In the genomic region with DNA sequence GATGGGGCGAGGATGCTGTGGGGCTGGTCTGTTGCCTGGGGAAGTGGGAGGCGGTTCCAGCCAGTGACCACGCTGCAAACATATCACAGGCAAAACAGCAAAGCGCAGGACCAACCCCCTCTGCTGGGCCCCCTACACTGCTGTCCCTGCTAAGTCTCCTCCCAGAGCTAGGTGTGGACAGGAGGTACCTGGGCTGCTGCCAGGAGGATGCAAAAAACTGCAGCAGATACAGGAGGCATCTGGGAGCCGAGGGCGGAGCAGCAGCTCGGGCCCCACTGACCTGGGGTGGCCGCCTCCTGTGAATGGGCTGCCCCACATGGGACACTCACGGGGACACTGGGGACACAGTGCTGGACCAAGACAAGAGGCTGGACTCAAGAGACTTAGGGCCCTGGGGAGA, we compare ENCODE assay signal across 17 cellular contexts. TPM values are rescaled to one million over a fixed set of nuclear protein-coding genes. Genes with fewer than 3 reads are reported as not detected.
DNase-seq lines count a peak whose midpoint lies in the region; ATAC-seq, FAIRE-seq and TF ChIP-seq lines count a peak whose summit lies in the region.
"Had no signal": no experiment of that assay in that cellular context is flagged by ENCODE, and none has a peak within 500 bp of the region (broad histone marks: within the 10 kb centered on the region; RNA-seq: fewer than 3 reads in every experiment).

No MANE protein-coding gene starts in this region.

- H4K20me1 ChIP-seq in H1 (replicated peaks in 1 of 2; ENCODE audit: control insufficient read depth in 1 of 2, insufficient read depth in 2 of 2, low read length in 2 of 2): no peaks in the 10 kb centered on the region

- H3K4me3 ChIP-seq in H1 (ENCODE audit: extremely low read depth in 1 of 4, insufficient read depth in 2 of 4, low read depth in 3 of 4, low read length in 4 of 4) (no peak overlapping the region), neuronal stem cell (ENCODE audit: low read length in 2 of 2) (no peak overlapping the region), coronary artery (no peak overlapping the region)
- no peak overlapping the region for H3K4me3 ChIP-seq in effector memory CD4-positive, alpha-beta T cell (ENCODE audit: insufficient read depth, low read depth, low read length, poor library complexity, severe bottlenecking)
- H3K4me3 ChIP-seq: PC-9, SK-N-MC had no signal

- DNase-seq in Right ventricle myocardium superior: peak; percentile 35
- no peak for DNase-seq in left cardiac atrium
- DNase-seq in H1 (ENCODE audit: low read depth in 1 of 2, low spot score in 2 of 2): no peak
- DNase-seq in neuronal stem cell (ENCODE audit: low spot score): no peak
- DNase-seq in effector memory CD4-positive, alpha-beta T cell: no peak
- no peak for DNase-seq in RCC 7860 (ENCODE audit: low spot score)
- no peak for DNase-seq in coronary artery (ENCODE audit: low spot score)
- DNase-seq: DMS79, GF-D8, NCI-H1436 treated with DMSO at 0.1 percent for 48 hours, NCI-H187 treated with DMSO at 0.1 percent for 48 hours, NCI-H524 treated with DMSO at 0.1 percent for 48 hours, SIG-M5 had no signal

- H3K4ac ChIP-seq in H1 (replicated peaks; ENCODE audit: insufficient read length, low read depth, low read length) (no peak overlapping the region), neuronal stem cell (ENCODE audit: low read length) (no peak overlapping the region)

- H2AFZ ChIP-seq in H1 (ENCODE audit: low read length): no peak overlapping the region
- no peak overlapping the region for H2AFZ ChIP-seq in neuronal stem cell (ENCODE audit: low read length)
- H2AFZ ChIP-seq: PC-9 had no signal

- no peak for TF ChIP-seq EP300 in H1 (IDR thresholded peaks at IDR 0.05; ENCODE audit: borderline replicate concordance in 1 of 2, low read depth in 2 of 2, low read length in 2 of 2)

- intact Hi-C loops in Right ventricle myocardium superior (cut with DNase I): loop anchor here (2.0 to 5.0 kb wide), 2 partner anchors 272 to 310 kb away; a partner anchor contains a TSS
- intact Hi-C loops in left cardiac atrium (cut with DNase I): loop anchor here in 1 of 2 donors (1.0 to 10.0 kb wide), 3 partner anchors 174 to 311 kb away; no protein-coding TSS in a partner anchor

- H2BK120ac ChIP-seq in H1 (replicated peaks; ENCODE audit: low read depth, low read length) (no peak overlapping the region), neuronal stem cell (ENCODE audit: low read depth, low read length) (no peak overlapping the region)

- FAIRE-seq in H1 (lab: Jason Lieb, UNC): no peak
- no peak for FAIRE-seq in RCC 7860 (lab: Jason Lieb, UNC)
- FAIRE-seq: H54 had no signal

- H3K18ac ChIP-seq in H1 (ENCODE audit: extremely low read depth, low read length): no peak overlapping the region
- H3K18ac ChIP-seq in neuronal stem cell (ENCODE audit: low read length): peak overlapping the region; percentile 25

- H3K4me2 ChIP-seq in H1 (ENCODE audit: insufficient read depth in 1 of 2, low read depth in 2 of 2, low read length in 2 of 2): no peak overlapping the region
- no peak overlapping the region for H3K4me2 ChIP-seq in neuronal stem cell (ENCODE audit: insufficient read depth, low read length, poor library complexity, severe bottlenecking)
- H3K4me2 ChIP-seq: PC-9 had no signal

- H3K14ac ChIP-seq in H1 (ENCODE audit: insufficient read length) (no peak overlapping the region), neuronal stem cell (ENCODE audit: low read length) (no peak overlapping the region)

- H3K36me3 ChIP-seq in H1 (ENCODE audit: control insufficient read depth in 2 of 4, insufficient read depth in 4 of 4, low read length in 3 of 4) (no peaks in the 10 kb centered on the region), neuronal stem cell (replicated peaks in 1 of 2; ENCODE audit: control insufficient read depth in 2 of 2, insufficient read depth in 2 of 2, low read length in 2 of 2) (no peaks in the 10 kb centered on the region)
- no peaks in the 10 kb centered on the region for H3K36me3 ChIP-seq in effector memory CD4-positive, alpha-beta T cell (ENCODE audit: control insufficient read depth, insufficient read depth, low read length)

- H2BK12ac ChIP-seq in H1 (ENCODE audit: low read depth, low read length) (no peak overlapping the region), neuronal stem cell (ENCODE audit: low read length) (no peak overlapping the region)

- WGBS in H1 (ENCODE audit: extremely low coverage in 1 of 2, insufficient coverage in 1 of 2, insufficient read length in 1 of 2, insufficient replicate concordance in 2 of 2, low coverage in 1 of 2, low lambda C conversion rate in 2 of 2, missing lambda C conversion rate in 1 of 2), 2 experiments: 81% methylated on average over 9 of the region's 9 CpGs; no CpG with 5 or more reads in 1 of the 2 experiments
- no CpG with 5 or more reads among the region's 9 CpGs for WGBS in neuronal stem cell (ENCODE audit: extremely low coverage in 2 of 2, insufficient read length in 2 of 2, insufficient replicate concordance in 1 of 2), 2 donors

- CTCF ChIA-PET in H1 (lab: Charles Lee; ENCODE audit: partially characterized antibody): interaction anchor here (0.6 to 10.0 kb wide), 44 partner anchors 9 to 843 kb away, joined by 3 to 131 read pairs (median 4); a partner anchor contains a TSS

- H3K23ac ChIP-seq in H1 (ENCODE audit: insufficient read length) (no peak overlapping the region), neuronal stem cell (ENCODE audit: low read depth, low read length, poor library complexity) (no peak overlapping the region)

- H2BK15ac ChIP-seq in H1 (ENCODE audit: low read length) (no peak overlapping the region), neuronal stem cell (ENCODE audit: low read length) (peak overlapping the region; percentile 4)

- no peak overlapping the region for H3K56ac ChIP-seq in H1 (replicated peaks; ENCODE audit: insufficient read length, low read depth, low read length)

- H4K91ac ChIP-seq in H1 (replicated peaks; ENCODE audit: insufficient read length, low read length) (no peak overlapping the region), neuronal stem cell (ENCODE audit: low read depth, low read length, poor library complexity) (no peak overlapping the region)

- peaks cover 0 to 4% (median 2%) of the 10 kb centered on the region in 4 experiments; a peak in 2 of 7 replicates for H3K4me1 ChIP-seq in H1 (replicated peaks in 1 of 4; ENCODE audit: control insufficient read depth in 3 of 4, insufficient read depth in 4 of 4, low read length in 3 of 4)
- peaks cover 0 to 3% of the 10 kb centered on the region in 2 donors for H3K4me1 ChIP-seq in neuronal stem cell (ENCODE audit: control insufficient read depth in 2 of 2, insufficient read depth in 1 of 2, low read depth in 1 of 2, low read length in 2 of 2)
- no peaks in the 10 kb centered on the region for H3K4me1 ChIP-seq in effector memory CD4-positive, alpha-beta T cell (ENCODE audit: control insufficient read depth, insufficient read depth, low read length, poor library complexity, severe bottlenecking)

- H4K5ac ChIP-seq in H1 (ENCODE audit: insufficient read length, low read depth, low read length): no peak overlapping the region

- TF ChIP-seq RAD21 in H1 (IDR thresholded peaks at IDR 0.05 in 1 of 2, conservative IDR thresholded peaks at IDR 0.05 in 1 of 2; ENCODE audit: low read depth in 2 of 2, low read length in 2 of 2): no peak

- TF ChIP-seq POLR2A in H1 (IDR thresholded peaks at IDR 0.05; ENCODE audit: control extremely low read depth in 1 of 2, low read depth in 2 of 2, low read length in 2 of 2): no peak

- H3K79me1 ChIP-seq in H1 (ENCODE audit: low read depth, low read length) (no peaks in the 10 kb centered on the region), neuronal stem cell (ENCODE audit: low read depth, low read length) (peaks cover 4% of the 10 kb centered on the region)

- H2AK5ac ChIP-seq in H1 (ENCODE audit: low read depth, low read length) (peak overlapping the region; percentile 27; the same call in 1 of the 2 replicates), neuronal stem cell (ENCODE audit: low read depth, low read length) (peak overlapping the region; percentile 53)

- H3K23me2 ChIP-seq in H1 (ENCODE audit: low read depth, low read length): no peaks in the 10 kb centered on the region

- H3K9me3 ChIP-seq in H1 (ENCODE audit: insufficient read depth in 2 of 2, low read depth in 1 of 2, low read length in 1 of 2) (peaks cover 0 to 4% of the 10 kb centered on the region in 2 experiments; a peak in 1 of 4 replicates), neuronal stem cell (replicated peaks in 1 of 2; ENCODE audit: control insufficient read depth in 2 of 2, insufficient read depth in 1 of 2, low read depth in 1 of 2, low read length in 2 of 2) (peaks cover 4 to 25% of the 10 kb centered on the region in 2 donors)
- H3K9me3 ChIP-seq in effector memory CD4-positive, alpha-beta T cell (ENCODE audit: control insufficient read depth, low read length): peaks cover 4% of the 10 kb centered on the region

- no peaks in the 10 kb centered on the region for H3K79me2 ChIP-seq in H1 (ENCODE audit: control insufficient read depth in 1 of 2, insufficient read depth in 2 of 2, low read length in 2 of 2)

- no peak overlapping the region for H2BK5ac ChIP-seq in H1 (ENCODE audit: low read depth, low read length)
- H2BK5ac ChIP-seq in neuronal stem cell (ENCODE audit: low read length): no peak overlapping the region

- POLR2A ChIA-PET in H1 (lab: Charles Lee; ENCODE audit: partially characterized antibody): interaction anchor here (0.9 kb wide), 1 partner anchor 310 kb away, joined by 3 read pairs; a partner anchor contains a TSS

- H3K27ac ChIP-seq in H1 (ENCODE audit: low read depth, low read length) (no peak overlapping the region), neuronal stem cell (replicated peaks; ENCODE audit: low read length) (no peak overlapping the region), coronary artery (no peak overlapping the region)
- no peak overlapping the region for H3K27ac ChIP-seq in effector memory CD4-positive, alpha-beta T cell (ENCODE audit: insufficient read depth, low read length, poor library complexity, severe bottlenecking)
- H3K27ac ChIP-seq: HL-60, PC-9, SK-N-MC had no signal

- no peak overlapping the region for H4K8ac ChIP-seq in H1 (ENCODE audit: extremely low read depth, insufficient read depth, low read length)
- H4K8ac ChIP-seq in neuronal stem cell (ENCODE audit: low read depth, low read length): no peak overlapping the region

- H2BK20ac ChIP-seq in H1 (ENCODE audit: low read length): no peak overlapping the region

- no peak for TF ChIP-seq CTCF in H1 (IDR thresholded peaks at IDR 0.05; ENCODE audit: control extremely low read depth in 1 of 3, insufficient read depth in 1 of 3, low read depth in 1 of 3, low read length in 3 of 3)
- TF ChIP-seq CTCF in coronary artery (IDR thresholded peaks at IDR 0.05): no peak

- H3K9ac ChIP-seq in H1 (replicated peaks in 1 of 4; ENCODE audit: extremely low read depth in 1 of 4, low read depth in 3 of 4, low read length in 3 of 4) (no peak overlapping the region), neuronal stem cell (ENCODE audit: low read depth, low read length, poor library complexity) (no peak overlapping the region)

- peaks cover 0 to 10% (median 2%) of the 10 kb centered on the region in 4 experiments; a peak in 4 of 7 replicates for H3K27me3 ChIP-seq in H1 (replicated peaks in 1 of 4; ENCODE audit: control insufficient read depth in 3 of 4, extremely low read depth in 1 of 4, insufficient read depth in 3 of 4, low read length in 3 of 4)
- peaks cover 0 to 6% (median 0%) of the 10 kb centered on the region in 3 experiments for H3K27me3 ChIP-seq in neuronal stem cell (ENCODE audit: control insufficient read depth in 3 of 3, insufficient read depth in 3 of 3, low read depth in 1 of 3, low read length in 3 of 3)
- H3K27me3 ChIP-seq in effector memory CD4-positive, alpha-beta T cell (replicated peaks; ENCODE audit: control insufficient read depth, insufficient read depth, low read length, poor library complexity, severe bottlenecking): peaks cover 7% of the 10 kb centered on the region

- ATAC-seq in Right ventricle myocardium superior (ENCODE audit: poor library complexity) (no peak), left cardiac atrium (no peak)

RNA-seq across cellular contexts. Expression of a gene that starts 48.0 kb away (rescaled TPM):
- total RNA-seq in Right ventricle myocardium superior: 34.4 TPM
- 10 to 100 TPM; 43.6 to 53.5 TPM for total RNA-seq in left cardiac atrium
- 29.5 and 32.1 TPM in 2 replicates for total RNA-seq in H1 (2021; fragmentation: NEBNext Ultra II Directional; extraction: Animal tissue kit (Norgen Biotek cat#: 25700))
- 25.1 and 33.4 TPM in 2 replicates for polyA plus RNA-seq in H1 (2011; rRNA removed)
- polyA plus RNA-seq in H1 (2011; cell fraction: cytosol; rRNA removed): 35.7 TPM
- polyA plus RNA-seq in H1 (2011; cell fraction: nucleus; rRNA removed): 106 TPM
- polyA plus RNA-seq in H1 (2012, experiment 1 of 2): 22.0 to 26.7 TPM (median 22.5 TPM) in 4 replicates
- polyA plus RNA-seq in H1 (2012, experiment 2 of 2): 9.1 TPM
- polyA plus RNA-seq in H1 (2013, experiment 1 of 2): 10.9 TPM
- polyA plus RNA-seq in H1 (2013, experiment 2 of 2): 7.7 TPM
- polyA minus RNA-seq in H1 (2011; rRNA and poly(A)+ RNA removed): 44.1 and 62.2 TPM in 2 replicates
- 25.1 TPM for polyA minus RNA-seq in H1 (2011; cell fraction: cytosol; rRNA and poly(A)+ RNA removed)
- polyA minus RNA-seq in H1 (2011; cell fraction: nucleus; rRNA and poly(A)+ RNA removed): 91.2 TPM
- 13.6 TPM for polyA plus RNA-seq in neuronal stem cell (2013, experiment 1 of 2)
- 13.2 TPM for polyA plus RNA-seq in neuronal stem cell (2013, experiment 2 of 2)
